ENCODE assay signal across 2 cellular contexts in genomic region chr22:24248611-24249010, GRCh38. TPM values are rescaled to one million over a fixed set of nuclear protein-coding genes. Genes with fewer than 3 reads are reported as not detected.
"Had no signal": no experiment of that assay in that cellular context is flagged by ENCODE, and none has a peak within 500 bp of the region (broad histone marks: within the 10 kb centered on the region; RNA-seq: fewer than 3 reads in every experiment).

No MANE protein-coding gene starts in this region.

RNA-seq across cellular contexts. Expression of gene GGT5, which starts 3.7 kb away (rescaled TPM):
- total RNA-seq: G401, GM12878 had no signal
